In the genomic region with DNA sequence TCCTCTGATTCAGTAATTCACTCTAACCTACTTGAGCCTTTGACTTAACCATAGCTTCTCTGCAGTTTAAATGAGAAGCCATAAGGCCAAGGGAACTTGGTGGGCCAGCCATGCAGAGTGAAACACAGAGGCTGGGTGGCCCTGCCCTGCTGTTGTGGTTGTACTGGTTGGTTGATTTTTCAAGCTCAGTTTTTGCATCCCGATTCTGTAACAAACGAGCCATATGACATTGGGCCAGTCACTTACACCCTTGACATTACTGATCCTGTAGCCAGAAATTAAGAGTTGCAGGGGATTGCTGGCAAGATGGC, we compare ENCODE assay signal across 10 cellular contexts. TPM values are rescaled to one million over a fixed set of nuclear protein-coding genes. Genes with fewer than 3 reads are reported as not detected.
DNase-seq lines count a peak whose midpoint lies in the region; ATAC-seq and TF ChIP-seq lines count a peak whose summit lies in the region.
"Had no signal": no experiment of that assay in that cellular context is flagged by ENCODE, and none has a peak within 500 bp of the region (broad histone marks: within the 10 kb centered on the region; RNA-seq: fewer than 3 reads in every experiment).

No MANE protein-coding gene starts in this region.

- H3K27me3 Mint-ChIP-seq in activated CD4-positive, alpha-beta T cell treated with anti-CD3 and anti-CD28 coated beads for 36 hours, result no peaks in the 10 kb centered on the region
- no peaks in the 10 kb centered on the region for H3K27me3 Mint-ChIP-seq in stimulated activated naive CD8-positive, alpha-beta T cell treated with anti-CD3 and anti-CD28 coated beads, Interleukin-15, amount 100 ng/mL, for 72 hours
- H3K27me3 Mint-ChIP-seq in chondrocyte (ENCODE audit: low read depth), result peaks cover 55% of the 10 kb centered on the region

- H3K9me3 ChIP-seq in WERI-Rb-1 (ENCODE audit: severe bottlenecking), result no peaks in the 10 kb centered on the region
- no peaks in the 10 kb centered on the region for H3K9me3 ChIP-seq in hepatocyte (ENCODE audit: low read depth)

- H3K27me3 ChIP-seq in WERI-Rb-1 (ENCODE audit: insufficient read depth, low read depth, severe bottlenecking) (no peaks in the 10 kb centered on the region), hepatocyte (no peaks in the 10 kb centered on the region)

- intact Hi-C loops in activated CD4-positive, alpha-beta T cell treated with anti-CD3 and anti-CD28 coated beads for 36 hours (cut with DNase I, micrococcal nuclease), result loop anchor here (5.0 kb wide), 5 partner anchors 34 to 1429 kb away; a partner anchor contains a TSS

- H3K36me3 Mint-ChIP-seq in activated CD4-positive, alpha-beta T cell treated with anti-CD3 and anti-CD28 coated beads for 36 hours (ENCODE audit: low read depth), result no peaks in the 10 kb centered on the region
- peaks cover 1% of the 10 kb centered on the region for H3K36me3 Mint-ChIP-seq in chondrocyte (ENCODE audit: low read depth)

- no peak for DNase-seq in activated CD4-positive, alpha-beta T cell treated with anti-CD3 and anti-CD28 coated beads for 36 hours
- DNase-seq in activated CD4-positive, alpha-beta T cell treated with anti-CD3 and anti-CD28 coated beads for 48 hours, result no peak
- DNase-seq in WERI-Rb-1 (no peak), hepatocyte (ENCODE audit: low spot score) (no peak), EL (no peak), chondrocyte (ENCODE audit: low spot score) (no peak)
- no peak for DNase-seq in stimulated activated naive CD8-positive, alpha-beta T cell treated with anti-CD3 and anti-CD28 coated beads, Interleukin-15, amount 100 ng/mL, for 72 hours
- DNase-seq: NCI-H1436 treated with DMSO at 0.1 percent for 48 hours, SW 1271 had no signal

- ATAC-seq in activated CD4-positive, alpha-beta T cell treated with anti-CD3 and anti-CD28 coated beads for 36 hours, result no peak
- ATAC-seq in stimulated activated naive CD8-positive, alpha-beta T cell treated with anti-CD3 and anti-CD28 coated beads, Interleukin-15, amount 100 ng/mL, for 72 hours, result no peak
- no peak for ATAC-seq in GM21576 (IDR thresholded peaks at IDR 0.05; ENCODE audit: unreplicated experiment)

- H3K4me2 ChIP-seq in hepatocyte, result peak overlapping the region; percentile 71

- H3K79me2 ChIP-seq in hepatocyte, result peaks cover 21% of the 10 kb centered on the region

- H3K4me3 Mint-ChIP-seq in activated CD4-positive, alpha-beta T cell treated with anti-CD3 and anti-CD28 coated beads for 36 hours, result no peak overlapping the region
- peak overlapping the region; percentile 9 to 42 for H3K4me3 Mint-ChIP-seq in stimulated activated naive CD8-positive, alpha-beta T cell treated with anti-CD3 and anti-CD28 coated beads, Interleukin-15, amount 100 ng/mL, for 72 hours
- no peak overlapping the region for H3K4me3 Mint-ChIP-seq in chondrocyte (ENCODE audit: unreplicated experiment)

- no peaks in the 10 kb centered on the region for H3K9me3 Mint-ChIP-seq in activated CD4-positive, alpha-beta T cell treated with anti-CD3 and anti-CD28 coated beads for 36 hours (ENCODE audit: low read depth)
- peaks cover 0 to 1% of the 10 kb centered on the region in 2 donors for H3K9me3 Mint-ChIP-seq in stimulated activated naive CD8-positive, alpha-beta T cell treated with anti-CD3 and anti-CD28 coated beads, Interleukin-15, amount 100 ng/mL, for 72 hours
- H3K9me3 Mint-ChIP-seq in chondrocyte (ENCODE audit: low read depth), result peaks cover 1% of the 10 kb centered on the region

- TF ChIP-seq CTCF in WERI-Rb-1 (IDR thresholded peaks at IDR 0.05; ENCODE audit: low read depth, low read length) (no peak), hepatocyte (IDR thresholded peaks at IDR 0.05; ENCODE audit: poor library complexity) (no peak), chondrocyte (IDR thresholded peaks at IDR 0.05) (no peak)

- no peaks in the 10 kb centered on the region for H3K9me2 ChIP-seq in hepatocyte (replicated peaks; ENCODE audit: insufficient read depth)

- peaks cover 29% of the 10 kb centered on the region for H3K36me3 ChIP-seq in WERI-Rb-1
- H3K36me3 ChIP-seq in hepatocyte (replicated peaks; ENCODE audit: insufficient read depth, low read depth), result no peaks in the 10 kb centered on the region

- H3K4me3 ChIP-seq in WERI-Rb-1 (ENCODE audit: low read depth, low read length) (no peak overlapping the region), hepatocyte (no peak overlapping the region)

- CTCF ChIA-PET in activated CD4-positive, alpha-beta T cell treated with anti-CD3 and anti-CD28 coated beads for 36 hours (lab: Charles Lee), result interaction anchor here (1.0 to 1.2 kb wide), 3 partner anchors 19 to 374 kb away, joined by 3 to 5 read pairs (median 3); no protein-coding TSS in a partner anchor

- peak overlapping the region; percentile 5 for H3K27ac Mint-ChIP-seq in activated CD4-positive, alpha-beta T cell treated with anti-CD3 and anti-CD28 coated beads for 36 hours
- peak overlapping the region in 1 of 2 donors; percentile 57 for H3K27ac Mint-ChIP-seq in stimulated activated naive CD8-positive, alpha-beta T cell treated with anti-CD3 and anti-CD28 coated beads, Interleukin-15, amount 100 ng/mL, for 72 hours
- no peak overlapping the region for H3K27ac Mint-ChIP-seq in chondrocyte (ENCODE audit: unreplicated experiment)

- peak overlapping the region; percentile 97; the same call in 1 of the 2 replicates for H3K27ac ChIP-seq in WERI-Rb-1
- H3K27ac ChIP-seq in hepatocyte, result peak overlapping the region; percentile 81

- POLR2A ChIA-PET in activated CD4-positive, alpha-beta T cell treated with anti-CD3 and anti-CD28 coated beads for 36 hours (lab: Charles Lee), result interaction anchor here (1.0 kb wide), 1 partner anchor 23 kb away, joined by 3 read pairs; no protein-coding TSS in a partner anchor

- peaks cover 29% of the 10 kb centered on the region for H3K4me1 Mint-ChIP-seq in activated CD4-positive, alpha-beta T cell treated with anti-CD3 and anti-CD28 coated beads for 36 hours
- peaks cover 34% of the 10 kb centered on the region for H3K4me1 Mint-ChIP-seq in stimulated activated naive CD8-positive, alpha-beta T cell treated with anti-CD3 and anti-CD28 coated beads, Interleukin-15, amount 100 ng/mL, for 72 hours
- H3K4me1 Mint-ChIP-seq in chondrocyte (ENCODE audit: low read depth), result peaks cover 23% of the 10 kb centered on the region

- WGBS in hepatocyte (ENCODE audit: low lambda C conversion rate, missing lambda C conversion rate), result 97% methylated on average over 2 of the region's 2 CpGs

- no peak overlapping the region for H2AFZ ChIP-seq in hepatocyte

- no peaks in the 10 kb centered on the region for H4K20me1 ChIP-seq in hepatocyte (ENCODE audit: insufficient read depth, poor library complexity, severe bottlenecking)

- H3K4me1 ChIP-seq in hepatocyte (ENCODE audit: insufficient read depth), result no peaks in the 10 kb centered on the region

RNA-seq across cellular contexts. Expression of a gene that starts 1.3 kb away (rescaled TPM):
- total RNA-seq in activated CD4-positive, alpha-beta T cell treated with anti-CD3 and anti-CD28 coated beads for 36 hours, result 1 to 10 TPM; 3.4 to 4.0 TPM
- total RNA-seq in hepatocyte, result 28.6 and 53.4 TPM in 2 replicates
- 26.6 and 29.1 TPM in 2 replicates for polyA plus RNA-seq in hepatocyte
- 2.3 to 5.6 TPM (median 2.5 TPM) in 3 replicates for total RNA-seq in chondrocyte

Comparison
In these comparisons a context has a peak if more than half of its experiments do, and no peak if none do; other contexts are left out.
1. H3K4me3 Mint-ChIP-seq: peak in stimulated activated naive CD8-positive, alpha-beta T cell treated with anti-CD3 and anti-CD28 coated beads, Interleukin-15, amount 100 ng/mL, for 72 hours (2 of 2); none in activated CD4-positive, alpha-beta T cell treated with anti-CD3 and anti-CD28 coated beads for 36 hours (single experiment) and chondrocyte (single experiment).